ENCODE assay signal across 24 cellular contexts in genomic region chr12:7039403-7039802, GRCh38.
"Had no signal": no experiment of that assay in that cellular context is flagged by ENCODE, and none has a peak within 500 bp of the region (broad histone marks: within the 10 kb centered on the region; RNA-seq: fewer than 3 reads in every experiment).

No MANE protein-coding gene starts in this region.

- H3K4me3 Mint-ChIP-seq: activated CD4-positive, alpha-beta memory T cell treated with anti-CD3 and anti-CD28 coated beads for 36 hours; activated T-helper 1 cell treated with anti-CD3 and anti-CD28 coated beads, Interleukin-12 subunit alpha, Interleukin-12 subunit beta, Interleukin-2, Interleukin-4 antibody, amounts not matched to agents 30 ng/mL and 10 ng/mL and 1 ng/mL, durations not matched to agents 14 hours and 24 hours and 36 hours; dendritic cell treated with granulocyte-macrophage colony-stimulating factor and Interleukin-4, amounts not matched to agents 40 ng/mL and 50 ng/mL, for 4 days; nephron had no signal

- H3K4me1 Mint-ChIP-seq: nephron had no signal

- H3K4me2 ChIP-seq: hepatocyte had no signal

- DNase-seq: activated CD4-positive, alpha-beta memory T cell treated with anti-CD3 and anti-CD28 coated beads for 36 hours; activated CD4-positive, alpha-beta T cell treated with anti-CD3 and anti-CD28 coated beads for 4 hours; activated gamma-delta T cell treated with Interleukin-2 at 50 U/mL for 16 hours; activated T-cell treated with anti-CD3 and anti-CD28 coated beads for 4 hours; adrenal gland; effector CD8-positive, alpha-beta T cell; foreskin fibroblast; left cardiac atrium; lower lobe of right lung; midbrain; nucleus accumbens; posterior cingulate gyrus; stimulated activated CD4-positive, alpha-beta T cell treated with anti-CD3 and anti-CD28 coated beads, Interleukin-12 subunit alpha, Interleukin-12 subunit beta, amount 100 ng/mL, for 4 hours; stimulated activated CD4-positive, alpha-beta T cell treated with anti-CD3 and anti-CD28 coated beads, Interleukin-1b, Interleukin-23, amount 100 ng/mL, for 48 hours; stimulated activated CD8-positive, alpha-beta memory T cell treated with anti-CD3 and anti-CD28 coated beads, Interleukin-4, amount 100 ng/mL, for 48 hours; stimulated activated naive CD4-positive, alpha-beta T cell treated with Interleukin-2 at 50 U/mL for 16 hours; tibial artery; uterus had no signal

- H3K36me3 ChIP-seq: adrenal gland, cardiac muscle cell, lower lobe of right lung, tibial artery, uterus had no signal

- H3K9me3 ChIP-seq: adrenal gland, lower lobe of right lung, tibial artery, uterus had no signal

- H3K79me2 ChIP-seq: hepatocyte had no signal

- H3K9me3 Mint-ChIP-seq: activated CD4-positive, alpha-beta memory T cell treated with anti-CD3 and anti-CD28 coated beads for 36 hours; activated naive CD4-positive, alpha-beta T cell treated with anti-CD3 and anti-CD28 coated beads, Interleukin-2, amount 50 U/mL, for 72 hours; activated T-helper 1 cell treated with anti-CD3 and anti-CD28 coated beads, Interleukin-12 subunit alpha, Interleukin-12 subunit beta, Interleukin-2, Interleukin-4 antibody, amounts not matched to agents 30 ng/mL and 10 ng/mL and 1 ng/mL, durations not matched to agents 14 hours and 24 hours and 36 hours; dendritic cell treated with granulocyte-macrophage colony-stimulating factor and Interleukin-4, amounts not matched to agents 40 ng/mL and 50 ng/mL, for 4 days; nephron had no signal

- H3K27me3 ChIP-seq: adrenal gland, cardiac muscle cell, hepatocyte, tibial artery, uterus had no signal

- H3K36me3 Mint-ChIP-seq: activated CD4-positive, alpha-beta memory T cell treated with anti-CD3 and anti-CD28 coated beads for 36 hours; activated naive CD4-positive, alpha-beta T cell treated with anti-CD3 and anti-CD28 coated beads, Interleukin-2, amount 50 U/mL, for 72 hours had no signal

- ATAC-seq: activated naive CD4-positive, alpha-beta T cell treated with anti-CD3 and anti-CD28 coated beads, Interleukin-2, amount 50 U/mL, for 72 hours; left cardiac atrium; lower lobe of right lung had no signal

- H3K4me1 ChIP-seq: adrenal gland, lower lobe of right lung, tibial artery, uterus had no signal

- H2AFZ ChIP-seq: hepatocyte had no signal

- H3K27ac ChIP-seq: adrenal gland, cardiac muscle cell, hepatocyte, lower lobe of right lung, tibial artery, uterus had no signal

- H3K4me3 ChIP-seq: adrenal gland, cardiac muscle cell, hepatocyte, lower lobe of right lung, tibial artery, uterus had no signal

- H3K27me3 Mint-ChIP-seq: activated CD4-positive, alpha-beta memory T cell treated with anti-CD3 and anti-CD28 coated beads for 36 hours had no signal

- H3K27ac Mint-ChIP-seq: activated CD4-positive, alpha-beta memory T cell treated with anti-CD3 and anti-CD28 coated beads for 36 hours; activated T-helper 1 cell treated with anti-CD3 and anti-CD28 coated beads, Interleukin-12 subunit alpha, Interleukin-12 subunit beta, Interleukin-2, Interleukin-4 antibody, amounts not matched to agents 30 ng/mL and 10 ng/mL and 1 ng/mL, durations not matched to agents 14 hours and 24 hours and 36 hours; dendritic cell treated with granulocyte-macrophage colony-stimulating factor and Interleukin-4, amounts not matched to agents 40 ng/mL and 50 ng/mL, for 4 days; nephron had no signal
